Comparison of ENCODE assay signal across 10 cellular contexts in the genomic region with DNA sequence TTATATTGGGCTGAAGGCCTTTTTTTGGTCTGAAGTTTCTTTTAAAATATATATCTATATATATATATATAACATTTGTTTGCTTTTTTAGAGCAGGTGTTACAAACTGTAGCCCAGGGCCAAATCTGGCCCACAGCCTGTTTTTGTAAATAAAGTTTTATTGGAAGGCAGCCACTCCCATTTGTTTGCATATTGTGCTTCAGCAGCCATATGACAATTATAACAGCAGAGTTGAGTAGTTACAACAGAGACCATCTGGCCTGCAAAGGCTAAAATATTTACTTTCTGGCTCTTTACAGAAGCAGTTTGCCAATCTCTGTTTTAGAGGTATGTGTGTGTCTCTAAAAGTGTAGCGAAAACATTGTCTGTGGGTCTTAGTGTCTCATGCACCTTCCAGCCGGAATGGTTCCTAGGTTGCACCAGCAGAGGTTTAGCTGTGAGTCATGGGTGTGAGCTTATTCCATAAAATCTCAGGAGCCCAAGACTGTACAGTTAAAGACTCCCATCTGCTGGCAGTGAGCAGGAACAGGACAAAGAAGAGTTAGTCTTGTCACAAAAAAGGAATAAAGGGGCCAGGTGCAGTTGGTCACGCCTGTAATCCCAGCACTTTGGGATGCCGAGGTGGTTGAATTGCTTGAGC. TPM values are rescaled to one million over a fixed set of nuclear protein-coding genes. Genes with fewer than 3 reads are reported as not detected.
DNase-seq lines count a peak whose midpoint lies in the region; ATAC-seq and TF ChIP-seq lines count a peak whose summit lies in the region.
"Had no signal": no experiment of that assay in that cellular context is flagged by ENCODE, and none has a peak within 500 bp of the region (broad histone marks: within the 10 kb centered on the region; RNA-seq: fewer than 3 reads in every experiment).

No MANE protein-coding gene starts in this region.

- H3K4me3 ChIP-seq in AG09309 (ENCODE audit: control insufficient read depth, low read depth, low read length): no peak overlapping the region
- H3K4me3 ChIP-seq in HEK293 (ENCODE audit: low read depth, low read length): no peak overlapping the region
- H3K4me3 ChIP-seq in Panc1 (ENCODE audit: low read depth in 2 of 2, low read length in 2 of 2): no peak overlapping the region
- no peak overlapping the region for H3K4me3 ChIP-seq in fibroblast of pulmonary artery (replicated peaks; ENCODE audit: low read depth, low read length)
- H3K4me3 ChIP-seq: thoracic aorta had no signal

- H3K27me3 ChIP-seq in Panc1 (ENCODE audit: control insufficient read depth, insufficient read depth, low read length): no peaks in the 10 kb centered on the region

- H3K9me3 ChIP-seq in HEK293 (ENCODE audit: control insufficient read depth, insufficient read depth, low read depth, low read length): no peaks in the 10 kb centered on the region
- H3K9me3 ChIP-seq in Panc1 (ENCODE audit: control insufficient read depth, insufficient read depth, low read depth, low read length): no peaks in the 10 kb centered on the region
- H3K9me3 ChIP-seq: thoracic aorta had no signal

- no TSS peak for BruUV-seq in Panc1 (replicated peaks; lab: Mats Ljungman, UMichigan)

- ATAC-seq in Panc1: peak; percentile 84
- no peak for ATAC-seq in activated CD4-positive, alpha-beta T cell treated with anti-CD3 and anti-CD28 coated beads for 36 hours
- ATAC-seq: activated naive CD4-positive, alpha-beta T cell treated with anti-CD3 and anti-CD28 coated beads, Interleukin-2, amount 50 U/mL, for 72 hours had no signal

- POLR2A ChIA-PET in HEK293 (lab: Yijun Ruan, JAX) (no interaction called here), Panc1 (lab: Charles Lee) (no interaction called here)
- POLR2A ChIA-PET in activated CD4-positive, alpha-beta T cell treated with anti-CD3 and anti-CD28 coated beads for 36 hours (lab: Charles Lee): no interaction called here

- TF ChIP-seq CTCF in AG09309 (IDR thresholded peaks at IDR 0.05; ENCODE audit: control insufficient read depth, insufficient read depth, low read depth, low read length, missing control alignments) (peak; percentile 64), HEK293 (tag by site-specific recombination; IDR thresholded peaks at IDR 0.05) (peak; percentile 61), Panc1 (IDR thresholded peaks at IDR 0.05) (peak; percentile 48), fibroblast of pulmonary artery (IDR thresholded peaks at IDR 0.05; ENCODE audit: low read length, missing control alignments) (peak; percentile 19)

- in situ Hi-C loops in Panc1 (cut with HindIII; ENCODE audit: low pct_unique_long_range_greater_than_20kb, low sequenced_read_pairs): no loop called here

- no peak overlapping the region for H3K4me3 Mint-ChIP-seq in activated CD4-positive, alpha-beta T cell treated with anti-CD3 and anti-CD28 coated beads for 36 hours

- CTCF ChIA-PET in HEK293 (lab: Yijun Ruan, JAX) (interaction anchor here (0.7 kb wide), 1 partner anchor 30 kb away, joined by 4 read pairs; no protein-coding TSS in a partner anchor), Panc1 (lab: Charles Lee) (interaction anchor here (0.6 kb wide), 1 partner anchor 296 kb away, joined by 4 read pairs; no protein-coding TSS in a partner anchor)
- CTCF ChIA-PET in activated CD4-positive, alpha-beta T cell treated with anti-CD3 and anti-CD28 coated beads for 36 hours (lab: Charles Lee): interaction anchor here (0.8 kb wide), 1 partner anchor 127 kb away, joined by 3 read pairs; no protein-coding TSS in a partner anchor

- intact Hi-C loops in Panc1 (cut with micrococcal nuclease; ENCODE audit: unreplicated experiment): loop anchor here (1.0 kb wide), 1 partner anchor 80 kb away; no protein-coding TSS in a partner anchor
- intact Hi-C loops in activated CD4-positive, alpha-beta T cell treated with anti-CD3 and anti-CD28 coated beads for 36 hours (cut with DNase I, micrococcal nuclease): no loop called here

- no peaks in the 10 kb centered on the region for H3K4me1 Mint-ChIP-seq in activated CD4-positive, alpha-beta T cell treated with anti-CD3 and anti-CD28 coated beads for 36 hours

- H3K36me3 ChIP-seq in HEK293 (ENCODE audit: control insufficient read depth in 2 of 2, insufficient read depth in 1 of 2, low read length in 2 of 2) (peaks cover 16 to 73% of the 10 kb centered on the region in 2 experiments), Panc1 (ENCODE audit: control insufficient read depth, insufficient read depth, low read length) (peaks cover 3% of the 10 kb centered on the region; the same call in 1 of the 2 replicates)

- DNase-seq in AG09309 (ENCODE audit: low read depth) (no peak), Panc1 (ENCODE audit: low read depth, low spot score) (no peak), fibroblast of pulmonary artery (ENCODE audit: low read depth) (peak; percentile 40), DMS114 treated with DMSO at 0.1 percent for 48 hours (lab: John Stamatoyannopoulos, UW; ENCODE audit: unreplicated experiment) (no peak), NCI-H2227 (lab: John Stamatoyannopoulos, UW; ENCODE audit: unreplicated experiment) (no peak)
- no peak for DNase-seq in NK-92 treated with Interleukin-12 subunit alpha and Interleukin-12 subunit beta, amount 100 ng/mL, for 24 hours (lab: John Stamatoyannopoulos, UW)
- DNase-seq in activated CD4-positive, alpha-beta T cell treated with anti-CD3 and anti-CD28 coated beads for 36 hours: no peak

- H3K27me3 Mint-ChIP-seq in activated CD4-positive, alpha-beta T cell treated with anti-CD3 and anti-CD28 coated beads for 36 hours: no peaks in the 10 kb centered on the region

- H3K27ac Mint-ChIP-seq in activated CD4-positive, alpha-beta T cell treated with anti-CD3 and anti-CD28 coated beads for 36 hours: no peak overlapping the region

- H3K36me3 Mint-ChIP-seq in activated CD4-positive, alpha-beta T cell treated with anti-CD3 and anti-CD28 coated beads for 36 hours (ENCODE audit: low read depth): peaks cover 30% of the 10 kb centered on the region

- H3K27ac ChIP-seq in HEK293 (ENCODE audit: extremely low read depth, low read depth, low read length) (no peak overlapping the region), Panc1 (ENCODE audit: low read length) (no peak overlapping the region)
- H3K27ac ChIP-seq: thoracic aorta had no signal

- no peaks in the 10 kb centered on the region for H3K9me3 Mint-ChIP-seq in activated CD4-positive, alpha-beta T cell treated with anti-CD3 and anti-CD28 coated beads for 36 hours (ENCODE audit: low read depth)
- H3K9me3 Mint-ChIP-seq: activated naive CD4-positive, alpha-beta T cell treated with anti-CD3 and anti-CD28 coated beads, Interleukin-2, amount 50 U/mL, for 72 hours had no signal

- H3K4me1 ChIP-seq in HEK293 (ENCODE audit: control insufficient read depth, insufficient read depth, low read length): no peaks in the 10 kb centered on the region
- no peaks in the 10 kb centered on the region for H3K4me1 ChIP-seq in Panc1 (ENCODE audit: control insufficient read depth, insufficient read depth, low read length)

TF ChIP-seq in HEK293, 187 proteins besides CTCF, POLR2A, EP300 and RAD21:
- TF ChIP-seq, protein P1, sequence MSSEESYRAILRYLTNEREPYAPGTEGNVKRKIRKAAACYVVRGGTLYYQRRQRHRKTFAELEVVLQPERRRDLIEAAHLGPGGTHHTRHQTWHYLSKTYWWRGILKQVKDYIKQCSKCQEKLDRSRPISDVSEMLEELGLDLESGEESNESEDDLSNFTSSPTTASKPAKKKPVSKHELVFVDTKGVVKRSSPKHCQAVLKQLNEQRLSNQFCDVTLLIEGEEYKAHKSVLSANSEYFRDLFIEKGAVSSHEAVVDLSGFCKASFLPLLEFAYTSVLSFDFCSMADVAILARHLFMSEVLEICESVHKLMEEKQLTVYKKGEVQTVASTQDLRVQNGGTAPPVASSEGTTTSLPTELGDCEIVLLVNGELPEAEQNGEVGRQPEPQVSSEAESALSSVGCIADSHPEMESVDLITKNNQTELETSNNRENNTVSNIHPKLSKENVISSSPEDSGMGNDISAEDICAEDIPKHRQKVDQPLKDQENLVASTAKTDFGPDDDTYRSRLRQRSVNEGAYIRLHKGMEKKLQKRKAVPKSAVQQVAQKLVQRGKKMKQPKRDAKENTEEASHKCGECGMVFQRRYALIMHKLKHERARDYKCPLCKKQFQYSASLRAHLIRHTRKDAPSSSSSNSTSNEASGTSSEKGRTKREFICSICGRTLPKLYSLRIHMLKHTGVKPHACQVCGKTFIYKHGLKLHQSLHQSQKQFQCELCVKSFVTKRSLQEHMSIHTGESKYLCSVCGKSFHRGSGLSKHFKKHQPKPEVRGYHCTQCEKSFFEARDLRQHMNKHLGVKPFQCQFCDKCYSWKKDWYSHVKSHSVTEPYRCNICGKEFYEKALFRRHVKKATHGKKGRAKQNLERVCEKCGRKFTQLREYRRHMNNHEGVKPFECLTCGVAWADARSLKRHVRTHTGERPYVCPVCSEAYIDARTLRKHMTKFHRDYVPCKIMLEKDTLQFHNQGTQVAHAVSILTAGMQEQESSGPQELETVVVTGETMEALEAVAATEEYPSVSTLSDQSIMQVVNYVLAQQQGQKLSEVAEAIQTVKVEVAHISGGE (tag by site-specific recombination; conservative IDR thresholded peaks at IDR 0.05; ENCODE audit: low read depth): peak; percentile 46; the same call in 1 of the 2 replicates
- TF ChIP-seq ZNF654 (tag by site-specific recombination; IDR thresholded peaks at IDR 0.05; ENCODE audit: low read depth): peak; percentile 68
- no peak for TF ChIP-seq ZNF596 (tag by site-specific recombination; IDR thresholded peaks at IDR 0.05)

RNA-seq across cellular contexts. Expression of a gene that starts 23.8 kb away (rescaled TPM):
- total RNA-seq in Panc1 (2021; ENCODE audit: unreplicated experiment): 44.2 TPM
- polyA plus RNA-seq in Panc1 (2012; ENCODE audit: insufficient read length): 60.8 TPM
- total RNA-seq in activated CD4-positive, alpha-beta T cell treated with anti-CD3 and anti-CD28 coated beads for 36 hours: 10 to 100 TPM; 33.3 to 36.2 TPM
